13 cellular contexts compared by ENCODE assay signal in genomic region chr13:67148219-67148583, GRCh38.
DNase-seq lines count a peak whose midpoint lies in the region; ATAC-seq lines count a peak whose summit lies in the region.
"Had no signal": no experiment of that assay in that cellular context is flagged by ENCODE, and none has a peak within 500 bp of the region (broad histone marks: within the 10 kb centered on the region; RNA-seq: fewer than 3 reads in every experiment).

No MANE protein-coding gene starts in this region.

- H3K36me3 Mint-ChIP-seq in activated T-helper 2 cell treated with anti-CD3 and anti-CD28 coated beads, Interferon-gamma antibody, Interleukin-2, Interleukin-4, amounts not matched to agents 10 μg/mL and 5 μg/mL and 100 μg/mL, durations not matched to agents 14 hours and 24 hours and 36 hours (ENCODE audit: low read depth): no peaks in the 10 kb centered on the region

- peak overlapping the region; percentile 39 for H3K27ac ChIP-seq in cingulate gyrus (ENCODE audit: low read depth, low read length)
- H3K27ac ChIP-seq: coronary artery, WERI-Rb-1 had no signal

- DNase-seq in Right ventricle myocardium superior (no peak), Right ventricle myocardium inferior (ENCODE audit: missing footprints) (no peak), kidney tubule cell (ENCODE audit: low spot score) (peak; percentile 45), NCI-H1417 treated with DMSO at 0.1 percent for 48 hours (lab: John Stamatoyannopoulos, UW) (no peak), KBM-7 (no peak)
- DNase-seq in activated T-helper 2 cell treated with anti-CD3 and anti-CD28 coated beads, Interferon-gamma antibody, Interleukin-2, Interleukin-4, amounts not matched to agents 10 μg/mL and 5 μg/mL and 100 μg/mL, durations not matched to agents 14 hours and 24 hours and 36 hours (ENCODE audit: low spot score): no peak
- DNase-seq: GDM1, NCI-H1105, WERI-Rb-1 had no signal

- no peak overlapping the region for H3K27ac Mint-ChIP-seq in activated T-helper 2 cell treated with anti-CD3 and anti-CD28 coated beads, Interferon-gamma antibody, Interleukin-2, Interleukin-4, amounts not matched to agents 10 μg/mL and 5 μg/mL and 100 μg/mL, durations not matched to agents 14 hours and 24 hours and 36 hours

- no peak overlapping the region for H3K4me3 Mint-ChIP-seq in activated T-helper 2 cell treated with anti-CD3 and anti-CD28 coated beads, Interferon-gamma antibody, Interleukin-2, Interleukin-4, amounts not matched to agents 10 μg/mL and 5 μg/mL and 100 μg/mL, durations not matched to agents 14 hours and 24 hours and 36 hours (ENCODE audit: low read depth)

- no peaks in the 10 kb centered on the region for H3K27me3 Mint-ChIP-seq in activated T-helper 2 cell treated with anti-CD3 and anti-CD28 coated beads, Interferon-gamma antibody, Interleukin-2, Interleukin-4, amounts not matched to agents 10 μg/mL and 5 μg/mL and 100 μg/mL, durations not matched to agents 14 hours and 24 hours and 36 hours (ENCODE audit: low read depth)

- H3K9me3 Mint-ChIP-seq in activated T-helper 2 cell treated with anti-CD3 and anti-CD28 coated beads, Interferon-gamma antibody, Interleukin-2, Interleukin-4, amounts not matched to agents 10 μg/mL and 5 μg/mL and 100 μg/mL, durations not matched to agents 14 hours and 24 hours and 36 hours: no peaks in the 10 kb centered on the region

- no peaks in the 10 kb centered on the region for H3K4me1 Mint-ChIP-seq in activated T-helper 2 cell treated with anti-CD3 and anti-CD28 coated beads, Interferon-gamma antibody, Interleukin-2, Interleukin-4, amounts not matched to agents 10 μg/mL and 5 μg/mL and 100 μg/mL, durations not matched to agents 14 hours and 24 hours and 36 hours (ENCODE audit: low read depth)

- in situ Hi-C loops in KBM-7 (cut with MboI; ENCODE audit: low pct_unique_long_range_greater_than_20kb, low sequenced_read_pairs): no loop called here

- intact Hi-C loops in Right ventricle myocardium superior (cut with DNase I) (no loop called here), Right ventricle myocardium inferior (cut with DNase I) (loop anchor here (5.0 kb wide), 2 partner anchors 56 to 74 kb away; no protein-coding TSS in a partner anchor)
- intact Hi-C loops in activated T-helper 2 cell treated with anti-CD3 and anti-CD28 coated beads, Interferon-gamma antibody, Interleukin-2, Interleukin-4, amounts not matched to agents 10 μg/mL and 5 μg/mL and 100 μg/mL, durations not matched to agents 14 hours and 24 hours and 36 hours (cut with micrococcal nuclease): no loop called here

- peak; percentile 40 for ATAC-seq in Right ventricle myocardium superior (ENCODE audit: poor library complexity)
- ATAC-seq in Right ventricle myocardium inferior: no peak
- no peak for ATAC-seq in GM18867 (IDR thresholded peaks at IDR 0.05; ENCODE audit: unreplicated experiment)
- ATAC-seq: Panc1 had no signal
